Comparison of ENCODE assay signal across 8 cellular contexts in the genomic region with DNA sequence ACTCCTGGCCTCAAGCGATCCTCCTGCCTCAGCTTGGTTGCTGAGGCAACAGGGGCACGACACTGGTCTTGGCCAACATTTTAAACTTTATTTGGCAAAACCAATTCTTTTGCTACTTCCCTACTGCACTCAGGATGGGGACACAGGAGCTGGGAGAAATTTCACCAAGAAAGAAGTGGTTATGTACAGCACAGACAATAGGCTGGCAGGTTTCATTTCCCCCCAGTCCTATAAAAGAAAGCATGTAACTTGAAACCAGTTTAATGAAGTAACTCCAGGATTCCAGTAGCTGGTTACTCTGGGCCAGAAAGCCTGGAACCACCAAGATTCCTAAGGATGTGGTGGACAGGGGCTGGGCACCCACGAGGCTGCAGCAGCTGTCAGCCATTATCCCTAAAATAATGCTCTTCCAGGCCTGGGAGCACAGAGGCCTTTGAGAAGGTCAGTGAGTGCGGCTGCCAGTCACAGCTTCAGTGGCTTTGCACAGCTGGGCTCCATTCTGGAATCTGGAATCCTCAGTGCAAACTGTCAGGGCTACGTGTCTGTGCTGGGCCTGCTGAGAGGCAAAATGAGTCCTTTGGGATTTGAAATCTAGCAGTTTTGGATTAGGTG.
A peak's percentile ranks its signal among the peaks of the same experiment; 100 is the strongest.
DNase-seq lines count a peak whose midpoint lies in the region; ATAC-seq and TF ChIP-seq lines count a peak whose summit lies in the region.

No MANE protein-coding gene starts in this region.

- H3K9me2 ChIP-seq in HCT116 (ENCODE audit: insufficient read depth) (no peaks in the 10 kb centered on the region), PC-9 (ENCODE audit: insufficient read depth) (no peaks in the 10 kb centered on the region)

- CTCF ChIA-PET in HCT116 (lab: Charles Lee) (interaction anchor here (1.1 kb wide), 1 partner anchor 177 kb away, joined by 3 read pairs; no protein-coding TSS in a partner anchor), PC-9 (lab: Charles Lee) (no interaction called here)

- no TSS peak for BruUV-seq in HCT116 (replicated peaks; lab: Mats Ljungman, UMichigan)
- BruUV-seq in PC-9 (replicated peaks; lab: Mats Ljungman, UMichigan) = no TSS peak

- peaks cover 13% of the 10 kb centered on the region; the same call in 1 of the 2 replicates for H3F3A ChIP-seq in PC-9 (ENCODE audit: insufficient read depth, low read depth)

- no peak for TF ChIP-seq CTCF in HCT116 (IDR thresholded peaks at IDR 0.05 in 2 of 3, conservative IDR thresholded peaks at IDR 0.05 in 1 of 3; ENCODE audit: borderline replicate concordance in 1 of 3, insufficient read depth in 1 of 3, low read depth in 2 of 3, low read length in 2 of 3)
- TF ChIP-seq CTCF in PC-9 (conservative IDR thresholded peaks at IDR 0.05) = no peak
- TF ChIP-seq CTCF in fibroblast of villous mesenchyme (IDR thresholded peaks at IDR 0.05; ENCODE audit: insufficient read depth, low read depth, low read length) = no peak
- TF ChIP-seq CTCF in gastrocnemius medialis (IDR thresholded peaks at IDR 0.05 in 4 of 5, conservative IDR thresholded peaks at IDR 0.05 in 1 of 5) = no peak

- in situ Hi-C loops in gastrocnemius medialis (cut with MboI; ENCODE audit: low sequenced_read_pairs in 4 of 4) = no loop called here

- no peak overlapping the region for H3K4me3 ChIP-seq in HCT116 (replicated peaks in 1 of 2; ENCODE audit: low read depth in 1 of 2, low read length in 2 of 2)
- no peak overlapping the region for H3K4me3 ChIP-seq in PC-9
- no peak overlapping the region for H3K4me3 ChIP-seq in fibroblast of villous mesenchyme (ENCODE audit: low read depth, low read length)
- H3K4me3 ChIP-seq in gastrocnemius medialis = no peak overlapping the region

- H3K27me3 ChIP-seq in HCT116 (ENCODE audit: insufficient read depth, low read length) (no peaks in the 10 kb centered on the region), PC-9 (ENCODE audit: insufficient read depth, low read depth) (no peaks in the 10 kb centered on the region), gastrocnemius medialis (no peaks in the 10 kb centered on the region)

- RAD21 ChIA-PET in HCT116 (lab: Charles Lee; ENCODE audit: low non-redundant PET in 1 of 2, low total read pairs in 2 of 2, uncharacterized antibody in 2 of 2, unreplicated experiment in 2 of 2) = no interaction called here

- peak overlapping the region; percentile 71 for H2AFZ ChIP-seq in HCT116 (ENCODE audit: low read depth, low read length, poor library complexity, severe bottlenecking)
- H2AFZ ChIP-seq in PC-9 = no peak overlapping the region

- peak overlapping the region; percentile 10; the same call in 1 of the 2 replicates for H3K4me2 ChIP-seq in HCT116 (ENCODE audit: low read length)
- H3K4me2 ChIP-seq in PC-9 = 0 out of 2 replicates have a peak overlapping the region, but pooled peaks have one; percentile 5

- H3K9me3 ChIP-seq in HCT116 (ENCODE audit: control insufficient read depth in 1 of 2, insufficient read depth in 1 of 2, low read depth in 1 of 2, low read length in 2 of 2) = no peaks in the 10 kb centered on the region
- H3K9me3 ChIP-seq in PC-9 (ENCODE audit: insufficient read depth, low read depth) = no peaks in the 10 kb centered on the region
- no peaks in the 10 kb centered on the region for H3K9me3 ChIP-seq in gastrocnemius medialis

- intact Hi-C loops in HCT116 (cut with micrococcal nuclease) (no loop called here), PC-9 (cut with micrococcal nuclease; ENCODE audit: unreplicated experiment) (no loop called here), gastrocnemius medialis (cut with DNase I; ENCODE audit: low total_unique reads) (no loop called here)

- peaks cover 9 to 25% of the 10 kb centered on the region in 2 experiments for H3K4me1 ChIP-seq in HCT116 (ENCODE audit: control insufficient read depth in 1 of 2, insufficient read depth in 2 of 2, low read length in 2 of 2)
- peaks cover 16% of the 10 kb centered on the region for H3K4me1 ChIP-seq in PC-9 (replicated peaks; ENCODE audit: insufficient read depth)
- peaks cover 24 to 26% of the 10 kb centered on the region in 2 donors for H3K4me1 ChIP-seq in gastrocnemius medialis

- POLR2A ChIA-PET in HCT116 (lab: Charles Lee) = interaction anchor here (0.9 kb wide), 1 partner anchor 12 kb away, joined by 3 read pairs; no protein-coding TSS in a partner anchor
- POLR2A ChIA-PET in PC-9 (lab: Charles Lee; ENCODE audit: unreplicated experiment) = interaction anchor here (0.6 to 0.8 kb wide), 2 partner anchors 38 to 151 kb away, joined by 3 to 7 read pairs; no protein-coding TSS in a partner anchor

- TF ChIP-seq POLR2A in HCT116 (IDR thresholded peaks at IDR 0.05; ENCODE audit: borderline replicate concordance, extremely low read depth, insufficient read depth, insufficient read length) (no peak), gastrocnemius medialis (IDR thresholded peaks at IDR 0.05) (no peak)

- no peak for DNase-seq in HCT116 (ENCODE audit: low read depth, low spot score)
- peak in 1 of 2 experiments; percentile 48 for DNase-seq in PC-9
- peak; percentile 60 for DNase-seq in fibroblast of villous mesenchyme (ENCODE audit: low read depth)
- no peak for DNase-seq in gastrocnemius medialis
- DNase-seq in NCI-H1105 (lab: John Stamatoyannopoulos, UW) = no peak
- no peak for DNase-seq in amniotic stem cell (lab: John Stamatoyannopoulos, UW)

- H3K27ac ChIP-seq in HCT116 (ENCODE audit: low read depth, low read length) (no peak overlapping the region), PC-9 (no peak overlapping the region), gastrocnemius medialis (peak overlapping the region; percentile 13 to 36 (median 31))

- H4K20me1 ChIP-seq in HCT116 (ENCODE audit: insufficient read depth) = no peaks in the 10 kb centered on the region
- H4K20me1 ChIP-seq in PC-9 (ENCODE audit: insufficient read depth) = no peaks in the 10 kb centered on the region

- no peak overlapping the region for H3K9ac ChIP-seq in HCT116 (ENCODE audit: low read length)

- H3K36me3 ChIP-seq in HCT116 (ENCODE audit: control insufficient read depth in 1 of 2, insufficient read depth in 2 of 2, low read length in 2 of 2) = no peaks in the 10 kb centered on the region
- H3K36me3 ChIP-seq in PC-9 (ENCODE audit: low read depth) = no peaks in the 10 kb centered on the region
- H3K36me3 ChIP-seq in gastrocnemius medialis = no peaks in the 10 kb centered on the region

- H3K79me2 ChIP-seq in HCT116 (ENCODE audit: insufficient read depth, low read length) = no peaks in the 10 kb centered on the region
- no peaks in the 10 kb centered on the region for H3K79me2 ChIP-seq in PC-9 (ENCODE audit: low read depth)

- no peak for TF ChIP-seq RAD21 in HCT116 (IDR thresholded peaks at IDR 0.05; ENCODE audit: low read depth)

- ATAC-seq in HCT116 (peak; percentile 28; the same call in 1 of the 2 replicates), gastrocnemius medialis (peak; percentile 38 to 62), HG02852 (IDR thresholded peaks at IDR 0.05; ENCODE audit: unreplicated experiment) (no peak), HG02970 (IDR thresholded peaks at IDR 0.05; ENCODE audit: low FRiP score, unreplicated experiment) (no peak)

TF ChIP-seq in HCT116, 20 proteins besides CTCF, POLR2A, EP300 and RAD21:
- TF ChIP-seq FOSL1 (IDR thresholded peaks at IDR 0.05; ENCODE audit: low read depth) = no peak
- TF ChIP-seq, protein P1, sequence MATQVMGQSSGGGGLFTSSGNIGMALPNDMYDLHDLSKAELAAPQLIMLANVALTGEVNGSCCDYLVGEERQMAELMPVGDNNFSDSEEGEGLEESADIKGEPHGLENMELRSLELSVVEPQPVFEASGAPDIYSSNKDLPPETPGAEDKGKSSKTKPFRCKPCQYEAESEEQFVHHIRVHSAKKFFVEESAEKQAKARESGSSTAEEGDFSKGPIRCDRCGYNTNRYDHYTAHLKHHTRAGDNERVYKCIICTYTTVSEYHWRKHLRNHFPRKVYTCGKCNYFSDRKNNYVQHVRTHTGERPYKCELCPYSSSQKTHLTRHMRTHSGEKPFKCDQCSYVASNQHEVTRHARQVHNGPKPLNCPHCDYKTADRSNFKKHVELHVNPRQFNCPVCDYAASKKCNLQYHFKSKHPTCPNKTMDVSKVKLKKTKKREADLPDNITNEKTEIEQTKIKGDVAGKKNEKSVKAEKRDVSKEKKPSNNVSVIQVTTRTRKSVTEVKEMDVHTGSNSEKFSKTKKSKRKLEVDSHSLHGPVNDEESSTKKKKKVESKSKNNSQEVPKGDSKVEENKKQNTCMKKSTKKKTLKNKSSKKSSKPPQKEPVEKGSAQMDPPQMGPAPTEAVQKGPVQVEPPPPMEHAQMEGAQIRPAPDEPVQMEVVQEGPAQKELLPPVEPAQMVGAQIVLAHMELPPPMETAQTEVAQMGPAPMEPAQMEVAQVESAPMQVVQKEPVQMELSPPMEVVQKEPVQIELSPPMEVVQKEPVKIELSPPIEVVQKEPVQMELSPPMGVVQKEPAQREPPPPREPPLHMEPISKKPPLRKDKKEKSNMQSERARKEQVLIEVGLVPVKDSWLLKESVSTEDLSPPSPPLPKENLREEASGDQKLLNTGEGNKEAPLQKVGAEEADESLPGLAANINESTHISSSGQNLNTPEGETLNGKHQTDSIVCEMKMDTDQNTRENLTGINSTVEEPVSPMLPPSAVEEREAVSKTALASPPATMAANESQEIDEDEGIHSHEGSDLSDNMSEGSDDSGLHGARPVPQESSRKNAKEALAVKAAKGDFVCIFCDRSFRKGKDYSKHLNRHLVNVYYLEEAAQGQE (IDR thresholded peaks at IDR 0.05; ENCODE audit: low read depth) = no peak
- no peak for TF ChIP-seq SIN3A (IDR thresholded peaks at IDR 0.05; ENCODE audit: low read depth)
- TF ChIP-seq JUND (IDR thresholded peaks at IDR 0.05) = no peak

Comparison
In these comparisons a context has a peak if more than half of its experiments do, and no peak if none do; other contexts are left out.
1. ATAC-seq: peak in HCT116 (single experiment) and gastrocnemius medialis (2 of 2); none in HG02852 (single experiment) and HG02970 (single experiment).
2. H3K27ac ChIP-seq: peak in gastrocnemius medialis (4 of 4); none in HCT116 (single experiment) and PC-9 (single experiment).